1 cellular context compared by ENCODE assay signal in the genomic region with DNA sequence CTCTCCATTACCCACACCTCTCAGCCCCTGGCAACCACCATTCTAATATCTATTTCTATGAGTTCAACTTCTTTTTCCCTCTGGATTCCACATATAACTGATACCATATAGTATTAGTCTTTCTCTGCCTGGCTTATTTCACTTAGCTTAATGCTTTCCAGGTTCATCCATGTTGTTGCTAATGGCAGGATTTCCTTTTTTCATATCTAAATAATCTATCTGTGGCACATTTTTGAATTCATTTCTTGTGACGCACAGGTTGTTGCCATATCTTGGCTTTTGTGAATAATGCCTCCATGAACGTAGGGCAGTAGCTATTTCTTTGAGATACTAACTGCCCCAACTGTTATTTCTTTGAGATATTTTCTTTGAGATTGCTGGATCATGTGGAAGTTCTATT.
TF ChIP-seq lines count a peak whose summit lies in the region.

No MANE protein-coding gene starts in this region.

TF ChIP-seq in SK-N-SH treated with all-trans-retinoic acid at 6 μM for 48 hours, 23 proteins besides CTCF, POLR2A, EP300 and RAD21 (continued from another document):
- TF ChIP-seq, protein P1, sequence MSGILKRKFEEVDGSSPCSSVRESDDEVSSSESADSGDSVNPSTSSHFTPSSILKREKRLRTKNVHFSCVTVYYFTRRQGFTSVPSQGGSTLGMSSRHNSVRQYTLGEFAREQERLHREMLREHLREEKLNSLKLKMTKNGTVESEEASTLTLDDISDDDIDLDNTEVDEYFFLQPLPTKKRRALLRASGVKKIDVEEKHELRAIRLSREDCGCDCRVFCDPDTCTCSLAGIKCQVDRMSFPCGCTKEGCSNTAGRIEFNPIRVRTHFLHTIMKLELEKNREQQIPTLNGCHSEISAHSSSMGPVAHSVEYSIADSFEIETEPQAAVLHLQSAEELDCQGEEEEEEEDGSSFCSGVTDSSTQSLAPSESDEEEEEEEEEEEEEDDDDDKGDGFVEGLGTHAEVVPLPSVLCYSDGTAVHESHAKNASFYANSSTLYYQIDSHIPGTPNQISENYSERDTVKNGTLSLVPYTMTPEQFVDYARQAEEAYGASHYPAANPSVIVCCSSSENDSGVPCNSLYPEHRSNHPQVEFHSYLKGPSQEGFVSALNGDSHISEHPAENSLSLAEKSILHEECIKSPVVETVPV (CRISPR knock-in tag; IDR thresholded peaks at IDR 0.05), result no peak
